ENCODE assay signal across 22 cellular contexts in the genomic region with DNA sequence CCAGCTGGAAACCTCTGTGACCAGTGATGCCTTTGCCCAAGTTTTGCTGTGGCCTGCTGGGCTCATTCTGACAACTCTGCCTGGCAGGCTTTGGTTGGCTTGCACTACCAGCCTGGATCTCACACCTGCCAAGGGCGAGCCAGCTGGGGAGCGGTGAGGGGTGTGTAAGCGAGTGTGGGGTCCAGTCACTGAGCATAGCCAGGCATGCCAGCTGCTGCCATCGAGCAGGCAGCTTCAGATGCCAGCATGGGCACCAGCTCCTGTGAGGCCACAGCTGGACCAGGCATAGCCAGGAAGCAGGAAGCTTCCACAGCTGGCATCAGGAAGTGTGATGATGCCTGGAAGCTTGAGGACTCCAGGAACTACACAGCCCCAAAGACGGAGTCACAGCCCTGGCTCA.
DNase-seq lines count a peak whose midpoint lies in the region; ATAC-seq and TF ChIP-seq lines count a peak whose summit lies in the region.
"Had no signal": no experiment of that assay in that cellular context is flagged by ENCODE, and none has a peak within 500 bp of the region (broad histone marks: within the 10 kb centered on the region; RNA-seq: fewer than 3 reads in every experiment).

No MANE protein-coding gene starts in this region.

- no peaks in the 10 kb centered on the region for H3K4me1 ChIP-seq in left ventricle myocardium inferior
- H3K4me1 ChIP-seq in gastroesophageal sphincter: no peaks in the 10 kb centered on the region
- H3K4me1 ChIP-seq: A549, BE2C had no signal

- TF ChIP-seq CTCF in left ventricle myocardium inferior (IDR thresholded peaks at IDR 0.05; ENCODE audit: borderline replicate concordance): no peak
- no peak for TF ChIP-seq CTCF in gastroesophageal sphincter (IDR thresholded peaks at IDR 0.05)

- H3K27ac ChIP-seq in left ventricle myocardium inferior (replicated peaks): no peak overlapping the region
- no peak overlapping the region for H3K27ac ChIP-seq in gastroesophageal sphincter
- H3K27ac ChIP-seq: A549; BLaER1 treated with 17β-estradiol and CSF1 and Interleukin-3, amounts not matched to agents 10 nM and 100 nM had no signal

- H3K4me3 ChIP-seq in left ventricle myocardium inferior (no peak overlapping the region), gastroesophageal sphincter (no peak overlapping the region)
- H3K4me3 ChIP-seq: A549; BLaER1 treated with 17β-estradiol and CSF1 and Interleukin-3, amounts not matched to agents 10 nM and 100 nM; GM23338 had no signal

- H3K36me3 ChIP-seq in left ventricle myocardium inferior (no peaks in the 10 kb centered on the region), gastroesophageal sphincter (no peaks in the 10 kb centered on the region)
- H3K36me3 ChIP-seq: BE2C; BLaER1 treated with 17β-estradiol and CSF1 and Interleukin-3, amounts not matched to agents 10 nM and 100 nM had no signal

- no peak for TF ChIP-seq EP300 in gastroesophageal sphincter (IDR thresholded peaks at IDR 0.05)

- H3K27me3 Mint-ChIP-seq in stimulated activated memory B cell treated with anti-CD40 and anti-IgM and Interleukin-4, amounts not matched to agents 10 μg/mL and 1 μg/mL and 100 μg/mL, for 72 hours: no peaks in the 10 kb centered on the region
- H3K27me3 Mint-ChIP-seq: CD4-positive, alpha-beta memory T cell had no signal

- no peak for TF ChIP-seq POLR2A in gastroesophageal sphincter (IDR thresholded peaks at IDR 0.05)

- no CpG with 5 or more reads among the region's 5 CpGs for WGBS in gastroesophageal sphincter (ENCODE audit: low coverage in 1 of 2), 2 donors

- no peaks in the 10 kb centered on the region for H3K4me1 Mint-ChIP-seq in stimulated activated memory B cell treated with anti-CD40 and anti-IgM and Interleukin-4, amounts not matched to agents 10 μg/mL and 1 μg/mL and 100 μg/mL, for 72 hours
- H3K4me1 Mint-ChIP-seq: CD4-positive, alpha-beta memory T cell; GM23338; H9 had no signal

- H3K4me3 Mint-ChIP-seq in stimulated activated memory B cell treated with anti-CD40 and anti-IgM and Interleukin-4, amounts not matched to agents 10 μg/mL and 1 μg/mL and 100 μg/mL, for 72 hours: no peak overlapping the region
- H3K4me3 Mint-ChIP-seq: CD4-positive, alpha-beta memory T cell; GM23338; H9 had no signal

- ATAC-seq in left ventricle myocardium superior (no peak), gastroesophageal sphincter (peak; percentile 38), sciatic nerve (no peak)
- peak; percentile 50 for ATAC-seq in stimulated activated memory B cell treated with anti-CD40 and anti-IgM and Interleukin-4, amounts not matched to agents 10 μg/mL and 1 μg/mL and 100 μg/mL, for 72 hours
- ATAC-seq: A549, GM23338, HCT116 had no signal

- H3K9me3 Mint-ChIP-seq in stimulated activated memory B cell treated with anti-CD40 and anti-IgM and Interleukin-4, amounts not matched to agents 10 μg/mL and 1 μg/mL and 100 μg/mL, for 72 hours: peaks cover 4% of the 10 kb centered on the region

- H3K27me3 ChIP-seq in left ventricle myocardium inferior (ENCODE audit: low read depth) (no peaks in the 10 kb centered on the region), gastroesophageal sphincter (no peaks in the 10 kb centered on the region)
- H3K27me3 ChIP-seq: BE2C; BLaER1 treated with 17β-estradiol and CSF1 and Interleukin-3, amounts not matched to agents 10 nM and 100 nM had no signal

- intact Hi-C loops in left ventricle myocardium superior (cut with micrococcal nuclease): no loop called here
- intact Hi-C loops in left ventricle myocardium inferior (cut with micrococcal nuclease): no loop called here
- intact Hi-C loops in sciatic nerve (cut with DNase I): no loop called here

- no peak overlapping the region for H3K27ac Mint-ChIP-seq in stimulated activated memory B cell treated with anti-CD40 and anti-IgM and Interleukin-4, amounts not matched to agents 10 μg/mL and 1 μg/mL and 100 μg/mL, for 72 hours
- H3K27ac Mint-ChIP-seq: CD4-positive, alpha-beta memory T cell; GM23338 had no signal

- H3K9me3 ChIP-seq in left ventricle myocardium inferior (replicated peaks): peaks cover 9% of the 10 kb centered on the region
- no peaks in the 10 kb centered on the region for H3K9me3 ChIP-seq in gastroesophageal sphincter
- H3K9me3 ChIP-seq: A549, BE2C had no signal

- DNase-seq in left ventricle myocardium superior (peak; percentile 12), left ventricle myocardium inferior (no peak), sciatic nerve (ENCODE audit: low spot score) (no peak), anterior cingulate cortex (lab: John Stamatoyannopoulos, UW) (no peak), NCI-H1694 treated with DMSO at 0.1 percent for 48 hours (lab: John Stamatoyannopoulos, UW) (no peak)
- DNase-seq: 8988T, ACHN, AML-193, BE2C, Calu3, COR-L47, DMS53, DMS79 treated with DMSO at 0.1 percent for 48 hours, GF-D8, H9 had no signal

- no peaks in the 10 kb centered on the region for H3K36me3 Mint-ChIP-seq in stimulated activated memory B cell treated with anti-CD40 and anti-IgM and Interleukin-4, amounts not matched to agents 10 μg/mL and 1 μg/mL and 100 μg/mL, for 72 hours
- H3K36me3 Mint-ChIP-seq: CD4-positive, alpha-beta memory T cell had no signal

Comparison
In these comparisons a context has a peak if more than half of its experiments do, and no peak if none do; other contexts are left out.
1. ATAC-seq: peak in gastroesophageal sphincter (single experiment) and stimulated activated memory B cell treated with anti-CD40 and anti-IgM and Interleukin-4, amounts not matched to agents 10 μg/mL and 1 μg/mL and 100 μg/mL, for 72 hours (single experiment); none in left ventricle myocardium superior (single experiment) and sciatic nerve (single experiment).